In the genomic region with DNA sequence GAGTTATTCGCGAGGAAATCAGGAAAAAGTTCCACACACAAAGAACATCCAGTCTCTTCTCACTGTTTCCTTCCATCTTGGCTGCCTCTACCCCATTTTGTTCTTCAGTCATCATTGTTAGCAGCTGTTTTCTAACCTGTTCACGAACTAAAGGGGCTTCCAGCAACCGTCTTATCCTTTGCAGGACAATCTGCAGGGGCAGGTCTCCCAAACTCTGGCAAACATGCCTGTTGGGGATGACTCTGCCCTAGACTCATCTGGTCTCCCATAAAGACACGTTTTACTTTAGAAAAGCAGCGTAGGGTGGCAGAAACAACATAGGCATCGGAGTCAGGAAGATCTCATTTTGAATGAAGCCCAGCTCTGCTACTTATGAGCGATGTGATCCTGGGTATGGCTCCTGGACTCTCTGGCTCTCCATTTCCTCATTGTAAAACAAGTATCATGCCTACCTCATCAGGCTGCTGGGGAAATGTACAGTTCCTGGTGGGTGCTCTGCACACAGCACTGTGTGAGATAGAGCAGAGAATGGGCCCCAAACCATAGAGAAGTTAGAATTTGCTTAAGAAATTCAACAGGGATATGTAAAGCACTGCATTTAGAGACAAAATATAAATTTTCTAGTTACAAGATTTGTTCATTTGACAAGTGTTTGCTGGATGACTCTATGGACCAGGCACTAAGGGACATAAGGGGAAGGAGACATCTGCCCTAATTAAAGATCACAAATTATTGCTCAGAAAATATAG, we compare ENCODE assay signal across 21 cellular contexts.
"Had no signal": no experiment of that assay in that cellular context is flagged by ENCODE, and none has a peak within 500 bp of the region (broad histone marks: within the 10 kb centered on the region; RNA-seq: fewer than 3 reads in every experiment).

No MANE protein-coding gene starts in this region.

- H3K27me3 ChIP-seq: testis had no signal

- H3K27ac Mint-ChIP-seq: dendritic cell treated with granulocyte-macrophage colony-stimulating factor and Interleukin-4, amounts not matched to agents 40 ng/mL and 50 ng/mL, for 4 days; effector memory CD8-positive, alpha-beta T cell; naive thymus-derived CD4-positive, alpha-beta T cell; nephron progenitor cell; stimulated activated naive B cell treated with anti-CD40 and anti-IgM and Interleukin-4, amounts not matched to agents 10 μg/mL and 1 μg/mL and 100 μg/mL, for 72 hours; stimulated activated naive CD8-positive, alpha-beta T cell treated with anti-CD3 and anti-CD28 coated beads, Interleukin-15, amount 100 ng/mL, for 72 hours had no signal

- H3K4me3 Mint-ChIP-seq: dendritic cell treated with granulocyte-macrophage colony-stimulating factor and Interleukin-4, amounts not matched to agents 40 ng/mL and 50 ng/mL, for 4 days; effector memory CD8-positive, alpha-beta T cell; naive thymus-derived CD4-positive, alpha-beta T cell; nephron progenitor cell; stimulated activated naive B cell treated with anti-CD40 and anti-IgM and Interleukin-4, amounts not matched to agents 10 μg/mL and 1 μg/mL and 100 μg/mL, for 72 hours; stimulated activated naive CD8-positive, alpha-beta T cell treated with anti-CD3 and anti-CD28 coated beads, Interleukin-15, amount 100 ng/mL, for 72 hours had no signal

- H3K27ac ChIP-seq: heart left ventricle, neutrophil, psoas muscle, spleen, testis, tibial nerve had no signal

- DNase-seq: effector memory CD8-positive, alpha-beta T cell; foreskin melanocyte; heart left ventricle; hippocampal formation; naive thymus-derived CD4-positive, alpha-beta T cell; nephron progenitor cell; psoas muscle; retina; spleen; stimulated activated CD4-positive, alpha-beta T cell treated with anti-CD3 and anti-CD28 coated beads, Interleukin-15, amount 100 ng/mL, for 24 hours; stimulated activated CD4-positive, alpha-beta T cell treated with anti-CD3 and anti-CD28 coated beads, Interleukin-1b, Interleukin-23, amount 100 ng/mL, for 48 hours; stimulated activated CD4-positive, alpha-beta T cell treated with anti-CD3 and anti-CD28 coated beads, Interleukin-4, amount 100 ng/mL, for 24 hours; stimulated activated naive B cell treated with anti-CD40 and anti-IgM and Interleukin-4, amounts not matched to agents 10 μg/mL and 1 μg/mL and 100 μg/mL, for 72 hours; stimulated activated naive CD8-positive, alpha-beta T cell treated with anti-CD3 and anti-CD28 coated beads, Interleukin-15, amount 100 ng/mL, for 72 hours; testis had no signal

- H3K36me3 ChIP-seq: heart left ventricle, neutrophil, spleen, tibial nerve had no signal

- H3K9me3 Mint-ChIP-seq: dendritic cell treated with granulocyte-macrophage colony-stimulating factor and Interleukin-4, amounts not matched to agents 40 ng/mL and 50 ng/mL, for 4 days; effector memory CD8-positive, alpha-beta T cell; nephron progenitor cell; stimulated activated naive B cell treated with anti-CD40 and anti-IgM and Interleukin-4, amounts not matched to agents 10 μg/mL and 1 μg/mL and 100 μg/mL, for 72 hours; stimulated activated naive CD8-positive, alpha-beta T cell treated with anti-CD3 and anti-CD28 coated beads, Interleukin-15, amount 100 ng/mL, for 72 hours had no signal

- H3K4me1 ChIP-seq: testis had no signal

- FAIRE-seq: colon, endothelial cell of umbilical vein had no signal

- H3K4me3 ChIP-seq: heart left ventricle, psoas muscle, spleen, testis, tibial nerve had no signal

- ATAC-seq: effector memory CD8-positive, alpha-beta T cell; heart left ventricle; naive thymus-derived CD4-positive, alpha-beta T cell; psoas muscle; sciatic nerve; stimulated activated naive B cell treated with anti-CD40 and anti-IgM and Interleukin-4, amounts not matched to agents 10 μg/mL and 1 μg/mL and 100 μg/mL, for 72 hours; stimulated activated naive CD8-positive, alpha-beta T cell treated with anti-CD3 and anti-CD28 coated beads, Interleukin-15, amount 100 ng/mL, for 72 hours had no signal

- H3K9me3 ChIP-seq: heart left ventricle, neutrophil, psoas muscle, spleen, testis, tibial nerve had no signal
